Comparison of ENCODE assay signal across 26 cellular contexts in the genomic region with DNA sequence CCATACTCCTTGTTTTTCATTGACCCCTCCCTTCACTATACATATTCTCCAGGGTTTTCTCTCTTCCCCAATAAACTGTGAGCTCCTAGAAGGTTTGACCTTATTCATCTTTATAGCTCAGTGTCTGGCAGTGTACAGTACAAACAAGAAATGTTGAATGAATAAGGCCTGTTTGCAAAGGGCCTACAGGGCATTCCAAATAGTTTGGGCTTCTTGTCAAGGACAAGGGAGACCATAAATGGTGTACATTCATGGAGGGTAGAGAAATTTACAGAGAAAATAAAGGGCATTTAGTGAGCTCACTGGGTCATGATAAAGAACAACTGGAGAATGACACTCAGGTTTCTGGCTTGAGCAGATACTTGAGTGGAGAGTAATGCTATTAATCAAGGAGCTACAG.
"Had no signal": no experiment of that assay in that cellular context is flagged by ENCODE, and none has a peak within 500 bp of the region (broad histone marks: within the 10 kb centered on the region; RNA-seq: fewer than 3 reads in every experiment).

No MANE protein-coding gene starts in this region.

- DNase-seq: activated CD4-positive, alpha-beta T cell treated with anti-CD3 and anti-CD28 coated beads for 4 hours; activated CD4-positive, alpha-beta T cell treated with anti-CD3 and anti-CD28 coated beads, Interleukin-2, amount 50 U/mL, for 4 hours; activated CD8-positive, alpha-beta memory T cell treated with anti-CD3 and anti-CD28 coated beads, Interleukin-2, amount 50 U/mL, for 48 hours; activated CD8-positive, alpha-beta T cell treated with anti-CD3 and anti-CD28 coated beads, Interleukin-2, amount 10 ng/mL, durations not matched to agents 7 days and 5 days; activated effector memory CD4-positive, alpha-beta T cell treated with anti-CD3 and anti-CD28 coated beads, Interleukin-2, amount 50 U/mL, for 16 hours; activated naive CD4-positive, alpha-beta T cell treated with Interleukin-2 at 50 U/mL for 16 hours; activated naive CD8-positive, alpha-beta T cell treated with anti-CD3 and anti-CD28 coated beads, Interleukin-2, amount 50 U/mL, for 24 hours; activated T-cell treated with anti-CD3 and anti-CD28 coated beads, Interleukin-2, amount 50 U/mL, for 24 hours; amygdala; brain microvascular endothelial cell; cerebellar nuclear complex; Karpas-422; NCI-H1105 treated with DMSO at 0.1 percent for 48 hours; NCI-H1436 treated with DMSO at 0.1 percent for 48 hours; NCI-H187; NCI-H2081; NCI-H2171; NCI-H2227 treated with DMSO at 0.1 percent for 48 hours; NCI-H446 treated with DMSO at 0.1 percent for 48 hours; NCI-H524 treated with DMSO at 0.1 percent for 48 hours; NCI-H748 treated with DMSO at 0.1 percent for 48 hours; SIG-M5; T-cell; WERI-Rb-1 had no signal

- H3K4me3 Mint-ChIP-seq: activated CD8-positive, alpha-beta T cell treated with anti-CD3 and anti-CD28 coated beads, Interleukin-2, amount 10 ng/mL, durations not matched to agents 7 days and 5 days; activated naive CD8-positive, alpha-beta T cell treated with anti-CD3 and anti-CD28 coated beads, Interleukin-2, amount 50 U/mL, for 24 hours; activated T-cell treated with anti-CD3 and anti-CD28 coated beads, Interleukin-2, amount 50 U/mL, for 24 hours; T-cell had no signal

- ATAC-seq: activated CD8-positive, alpha-beta T cell treated with anti-CD3 and anti-CD28 coated beads, Interleukin-2, amount 10 ng/mL, durations not matched to agents 7 days and 5 days; activated naive CD4-positive, alpha-beta T cell treated with anti-CD3 and anti-CD28 coated beads, Interleukin-2, amount 50 U/mL, for 72 hours; activated naive CD8-positive, alpha-beta T cell treated with anti-CD3 and anti-CD28 coated beads, Interleukin-2, amount 50 U/mL, for 24 hours; K562; T-cell had no signal

- H3K9me3 Mint-ChIP-seq: activated naive CD4-positive, alpha-beta T cell treated with anti-CD3 and anti-CD28 coated beads, Interleukin-2, amount 50 U/mL, for 72 hours; activated naive CD8-positive, alpha-beta T cell treated with anti-CD3 and anti-CD28 coated beads, Interleukin-2, amount 50 U/mL, for 24 hours; activated T-cell treated with anti-CD3 and anti-CD28 coated beads, Interleukin-2, amount 50 U/mL, for 24 hours; T-cell had no signal

- FAIRE-seq: K562 had no signal

- H3K27me3 Mint-ChIP-seq: activated naive CD8-positive, alpha-beta T cell treated with anti-CD3 and anti-CD28 coated beads, Interleukin-2, amount 50 U/mL, for 24 hours had no signal

- H3K4me1 Mint-ChIP-seq: activated naive CD8-positive, alpha-beta T cell treated with anti-CD3 and anti-CD28 coated beads, Interleukin-2, amount 50 U/mL, for 24 hours had no signal

- H3K27ac Mint-ChIP-seq: activated CD8-positive, alpha-beta T cell treated with anti-CD3 and anti-CD28 coated beads, Interleukin-2, amount 10 ng/mL, durations not matched to agents 7 days and 5 days; activated naive CD4-positive, alpha-beta T cell treated with anti-CD3 and anti-CD28 coated beads, Interleukin-2, amount 50 U/mL, for 72 hours; activated naive CD8-positive, alpha-beta T cell treated with anti-CD3 and anti-CD28 coated beads, Interleukin-2, amount 50 U/mL, for 24 hours; activated T-cell treated with anti-CD3 and anti-CD28 coated beads, Interleukin-2, amount 50 U/mL, for 24 hours had no signal
